In genomic region chr2:159064446-159065301, GRCh38 we compare ENCODE assay signal across 1 cellular context.
TF ChIP-seq lines count a peak whose summit lies in the region.

No MANE protein-coding gene starts in this region.

TF ChIP-seq in HEK293, 187 proteins besides CTCF, POLR2A, EP300 and RAD21 (continued from another document):
- TF ChIP-seq, protein P1, sequence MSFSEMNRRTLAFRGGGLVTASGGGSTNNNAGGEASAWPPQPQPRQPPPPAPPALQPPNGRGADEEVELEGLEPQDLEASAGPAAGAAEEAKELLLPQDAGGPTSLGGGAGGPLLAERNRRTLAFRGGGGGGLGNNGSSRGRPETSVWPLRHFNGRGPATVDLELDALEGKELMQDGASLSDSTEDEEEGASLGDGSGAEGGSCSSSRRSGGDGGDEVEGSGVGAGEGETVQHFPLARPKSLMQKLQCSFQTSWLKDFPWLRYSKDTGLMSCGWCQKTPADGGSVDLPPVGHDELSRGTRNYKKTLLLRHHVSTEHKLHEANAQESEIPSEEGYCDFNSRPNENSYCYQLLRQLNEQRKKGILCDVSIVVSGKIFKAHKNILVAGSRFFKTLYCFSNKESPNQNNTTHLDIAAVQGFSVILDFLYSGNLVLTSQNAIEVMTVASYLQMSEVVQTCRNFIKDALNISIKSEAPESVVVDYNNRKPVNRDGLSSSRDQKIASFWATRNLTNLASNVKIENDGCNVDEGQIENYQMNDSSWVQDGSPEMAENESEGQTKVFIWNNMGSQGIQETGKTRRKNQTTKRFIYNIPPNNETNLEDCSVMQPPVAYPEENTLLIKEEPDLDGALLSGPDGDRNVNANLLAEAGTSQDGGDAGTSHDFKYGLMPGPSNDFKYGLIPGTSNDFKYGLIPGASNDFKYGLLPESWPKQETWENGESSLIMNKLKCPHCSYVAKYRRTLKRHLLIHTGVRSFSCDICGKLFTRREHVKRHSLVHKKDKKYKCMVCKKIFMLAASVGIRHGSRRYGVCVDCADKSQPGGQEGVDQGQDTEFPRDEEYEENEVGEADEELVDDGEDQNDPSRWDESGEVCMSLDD (tag by site-specific recombination; IDR thresholded peaks at IDR 0.05) = no peak
- TF ChIP-seq ZXDB (tag by site-specific recombination; IDR thresholded peaks at IDR 0.05) (no peak), SP2 (tag by site-specific recombination; IDR thresholded peaks at IDR 0.05) (no peak), ZNF621 (tag by site-specific recombination; IDR thresholded peaks at IDR 0.05) (no peak), ZBTB7A (tag by site-specific recombination; IDR thresholded peaks at IDR 0.05; ENCODE audit: low read depth) (no peak), ATF2 (tag by site-specific recombination; IDR thresholded peaks at IDR 0.05; ENCODE audit: low read depth) (no peak), HOXC10 (CRISPR knock-in tag; IDR thresholded peaks at IDR 0.05) (no peak), ZBTB1 (tag by site-specific recombination; IDR thresholded peaks at IDR 0.05) (no peak), ZNF48 (tag by site-specific recombination; IDR thresholded peaks at IDR 0.05) (no peak), ZNF140 (tag by site-specific recombination; IDR thresholded peaks at IDR 0.05) (no peak), FEZF1 (tag by site-specific recombination; IDR thresholded peaks at IDR 0.05) (peak; percentile 75), ZBTB48 (tag by site-specific recombination; IDR thresholded peaks at IDR 0.05) (no peak), GFI1B (tag by site-specific recombination; IDR thresholded peaks at IDR 0.05) (no peak), ZNF184 (tag by site-specific recombination; IDR thresholded peaks at IDR 0.05) (no peak), ZNF221 (tag by site-specific recombination; IDR thresholded peaks at IDR 0.05; ENCODE audit: borderline replicate concordance) (no peak), IKZF3 (tag by site-specific recombination; IDR thresholded peaks at IDR 0.05) (no peak), ZNF549 (tag by site-specific recombination; IDR thresholded peaks at IDR 0.05) (no peak), KLF8 (tag by site-specific recombination; IDR thresholded peaks at IDR 0.05) (no peak), KLF10 (tag by site-specific recombination; IDR thresholded peaks at IDR 0.05) (no peak), ZNF660 (tag by site-specific recombination; IDR thresholded peaks at IDR 0.05) (no peak), OSR2 (tag by site-specific recombination; IDR thresholded peaks at IDR 0.05) (no peak), ZNF645 (tag by site-specific recombination; IDR thresholded peaks at IDR 0.05) (no peak), ZNF600 (tag by site-specific recombination; IDR thresholded peaks at IDR 0.05) (no peak), GLI4 (tag by site-specific recombination; IDR thresholded peaks at IDR 0.05) (no peak), ZNF354C (tag by site-specific recombination; IDR thresholded peaks at IDR 0.05; ENCODE audit: borderline replicate concordance, low read depth) (no peak), ZFP3 (tag by site-specific recombination; IDR thresholded peaks at IDR 0.05; ENCODE audit: low read depth) (0 out of 2 replicates have a peak, but pooled peaks have one; percentile 28), ZNF510 (tag by site-specific recombination; IDR thresholded peaks at IDR 0.05; ENCODE audit: insufficient replicate concordance) (no peak), SETDB1 (IDR thresholded peaks at IDR 0.05; ENCODE audit: insufficient read length, low read length) (no peak), ZNF335 (tag by site-specific recombination; conservative IDR thresholded peaks at IDR 0.05) (no peak), ZNF514 (tag by site-specific recombination; IDR thresholded peaks at IDR 0.05) (no peak), ZNF596 (tag by site-specific recombination; IDR thresholded peaks at IDR 0.05) (no peak), OVOL3 (tag by site-specific recombination; IDR thresholded peaks at IDR 0.05) (no peak), ZNF112 (tag by site-specific recombination; IDR thresholded peaks at IDR 0.05) (no peak), ZNF23 (tag by site-specific recombination; IDR thresholded peaks at IDR 0.05; ENCODE audit: borderline replicate concordance) (no peak), ZNF302 (tag by site-specific recombination; IDR thresholded peaks at IDR 0.05; ENCODE audit: low read depth) (no peak), ZNF174 (tag by site-specific recombination; IDR thresholded peaks at IDR 0.05) (no peak), ZNF623 (tag by site-specific recombination; IDR thresholded peaks at IDR 0.05) (no peak), ZNF707 (tag by site-specific recombination; IDR thresholded peaks at IDR 0.05) (no peak), ZNF416 (tag by site-specific recombination; IDR thresholded peaks at IDR 0.05) (no peak), ZNF701 (tag by site-specific recombination; IDR thresholded peaks at IDR 0.05) (no peak), ZFHX2 (tag by site-specific recombination; conservative IDR thresholded peaks at IDR 0.05) (peak; percentile 46), ZNF610 (tag by site-specific recombination; IDR thresholded peaks at IDR 0.05; ENCODE audit: borderline replicate concordance) (no peak), MYNN (tag by site-specific recombination; IDR thresholded peaks at IDR 0.05; ENCODE audit: borderline replicate concordance) (no peak), ZNF529 (tag by site-specific recombination; IDR thresholded peaks at IDR 0.05; ENCODE audit: insufficient replicate concordance) (no peak), ZNF366 (tag by site-specific recombination; conservative IDR thresholded peaks at IDR 0.05) (peak; percentile 70), REPIN1 (tag by site-specific recombination; IDR thresholded peaks at IDR 0.05; ENCODE audit: low read depth) (no peak), ZNF768 (tag by site-specific recombination; IDR thresholded peaks at IDR 0.05) (no peak), ZNF121 (tag by site-specific recombination; IDR thresholded peaks at IDR 0.05) (no peak), ZBTB8A (tag by site-specific recombination; IDR thresholded peaks at IDR 0.05) (no peak), ZBTB49 (tag by site-specific recombination; IDR thresholded peaks at IDR 0.05; ENCODE audit: low read depth) (no peak), YY1 (tag by site-specific recombination; IDR thresholded peaks at IDR 0.05) (no peak), ZNF175 (tag by site-specific recombination; IDR thresholded peaks at IDR 0.05) (no peak), ZNF133 (tag by site-specific recombination; IDR thresholded peaks at IDR 0.05) (no peak), ZNF292 (tag by site-specific recombination; IDR thresholded peaks at IDR 0.05; ENCODE audit: borderline replicate concordance, low read depth) (no peak), ZFP41 (tag by site-specific recombination; IDR thresholded peaks at IDR 0.05; ENCODE audit: borderline replicate concordance) (no peak), ZNF544 (tag by site-specific recombination; IDR thresholded peaks at IDR 0.05) (no peak), ZNF239 (tag by site-specific recombination; IDR thresholded peaks at IDR 0.05) (no peak)
- TF ChIP-seq, protein P2, sequence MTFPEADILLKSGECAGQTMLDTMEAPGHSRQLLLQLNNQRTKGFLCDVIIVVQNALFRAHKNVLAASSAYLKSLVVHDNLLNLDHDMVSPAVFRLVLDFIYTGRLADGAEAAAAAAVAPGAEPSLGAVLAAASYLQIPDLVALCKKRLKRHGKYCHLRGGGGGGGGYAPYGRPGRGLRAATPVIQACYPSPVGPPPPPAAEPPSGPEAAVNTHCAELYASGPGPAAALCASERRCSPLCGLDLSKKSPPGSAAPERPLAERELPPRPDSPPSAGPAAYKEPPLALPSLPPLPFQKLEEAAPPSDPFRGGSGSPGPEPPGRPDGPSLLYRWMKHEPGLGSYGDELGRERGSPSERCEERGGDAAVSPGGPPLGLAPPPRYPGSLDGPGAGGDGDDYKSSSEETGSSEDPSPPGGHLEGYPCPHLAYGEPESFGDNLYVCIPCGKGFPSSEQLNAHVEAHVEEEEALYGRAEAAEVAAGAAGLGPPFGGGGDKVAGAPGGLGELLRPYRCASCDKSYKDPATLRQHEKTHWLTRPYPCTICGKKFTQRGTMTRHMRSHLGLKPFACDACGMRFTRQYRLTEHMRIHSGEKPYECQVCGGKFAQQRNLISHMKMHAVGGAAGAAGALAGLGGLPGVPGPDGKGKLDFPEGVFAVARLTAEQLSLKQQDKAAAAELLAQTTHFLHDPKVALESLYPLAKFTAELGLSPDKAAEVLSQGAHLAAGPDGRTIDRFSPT (tag by site-specific recombination; IDR thresholded peaks at IDR 0.05) = no peak
- TF ChIP-seq, protein P3, sequence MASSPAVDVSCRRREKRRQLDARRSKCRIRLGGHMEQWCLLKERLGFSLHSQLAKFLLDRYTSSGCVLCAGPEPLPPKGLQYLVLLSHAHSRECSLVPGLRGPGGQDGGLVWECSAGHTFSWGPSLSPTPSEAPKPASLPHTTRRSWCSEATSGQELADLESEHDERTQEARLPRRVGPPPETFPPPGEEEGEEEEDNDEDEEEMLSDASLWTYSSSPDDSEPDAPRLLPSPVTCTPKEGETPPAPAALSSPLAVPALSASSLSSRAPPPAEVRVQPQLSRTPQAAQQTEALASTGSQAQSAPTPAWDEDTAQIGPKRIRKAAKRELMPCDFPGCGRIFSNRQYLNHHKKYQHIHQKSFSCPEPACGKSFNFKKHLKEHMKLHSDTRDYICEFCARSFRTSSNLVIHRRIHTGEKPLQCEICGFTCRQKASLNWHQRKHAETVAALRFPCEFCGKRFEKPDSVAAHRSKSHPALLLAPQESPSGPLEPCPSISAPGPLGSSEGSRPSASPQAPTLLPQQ (tag by site-specific recombination; IDR thresholded peaks at IDR 0.05) = 0 out of 2 replicates have a peak, but pooled peaks have one; percentile 29
- TF ChIP-seq, protein P4, sequence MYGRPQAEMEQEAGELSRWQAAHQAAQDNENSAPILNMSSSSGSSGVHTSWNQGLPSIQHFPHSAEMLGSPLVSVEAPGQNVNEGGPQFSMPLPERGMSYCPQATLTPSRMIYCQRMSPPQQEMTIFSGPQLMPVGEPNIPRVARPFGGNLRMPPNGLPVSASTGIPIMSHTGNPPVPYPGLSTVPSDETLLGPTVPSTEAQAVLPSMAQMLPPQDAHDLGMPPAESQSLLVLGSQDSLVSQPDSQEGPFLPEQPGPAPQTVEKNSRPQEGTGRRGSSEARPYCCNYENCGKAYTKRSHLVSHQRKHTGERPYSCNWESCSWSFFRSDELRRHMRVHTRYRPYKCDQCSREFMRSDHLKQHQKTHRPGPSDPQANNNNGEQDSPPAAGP (tag by site-specific recombination; IDR thresholded peaks at IDR 0.05) = no peak
